In the genomic region with DNA sequence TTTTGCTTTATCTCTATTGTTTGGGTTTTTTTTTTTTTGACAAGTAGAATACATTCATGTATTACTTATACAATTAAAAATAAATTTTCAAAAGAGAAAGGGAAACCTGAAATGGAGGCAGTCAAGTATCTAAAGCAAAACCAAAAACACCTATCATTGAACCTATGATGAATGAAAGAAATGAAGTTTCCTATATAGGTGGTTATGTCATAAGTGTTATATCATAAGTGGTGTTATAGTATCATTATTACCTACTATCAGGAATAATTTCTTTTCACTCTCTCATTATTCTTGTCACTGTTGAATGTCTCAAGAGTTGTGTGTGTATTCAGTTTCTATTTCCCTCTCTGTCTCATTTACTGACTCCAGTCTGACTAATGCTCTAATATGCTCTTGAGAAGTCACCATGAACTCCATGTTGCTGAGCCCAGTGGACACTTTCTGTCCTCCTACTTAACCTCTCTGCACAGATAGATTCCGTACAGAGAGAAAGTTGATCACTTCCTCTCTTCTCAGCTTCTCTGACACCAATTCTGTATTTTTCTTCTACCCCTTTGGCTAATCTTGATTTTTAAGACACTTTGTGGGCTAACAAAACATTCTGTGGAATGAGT, we compare ENCODE assay signal across 13 cellular contexts. TPM values are rescaled to one million over a fixed set of nuclear protein-coding genes. Genes with fewer than 3 reads are reported as not detected.
DNase-seq lines count a peak whose midpoint lies in the region; ATAC-seq, FAIRE-seq and TF ChIP-seq lines count a peak whose summit lies in the region.
"Had no signal": no experiment of that assay in that cellular context is flagged by ENCODE, and none has a peak within 500 bp of the region (broad histone marks: within the 10 kb centered on the region; RNA-seq: fewer than 3 reads in every experiment).

No MANE protein-coding gene starts in this region.

- FAIRE-seq in GM12878 (lab: Jason Lieb, UNC) = no peak

- no peaks in the 10 kb centered on the region for H3K79me2 ChIP-seq in GM12878 (ENCODE audit: control insufficient read depth, insufficient read depth, low read length)
- H3K79me2 ChIP-seq in osteoblast (ENCODE audit: insufficient read depth, low read length) = peaks cover 85% of the 10 kb centered on the region
- H3K79me2 ChIP-seq in PC-9 (ENCODE audit: low read depth) = peaks cover 78% of the 10 kb centered on the region

- TF ChIP-seq EP300 in GM12878 (IDR thresholded peaks at IDR 0.05; ENCODE audit: borderline replicate concordance in 1 of 2, control insufficient read depth in 1 of 2, low read depth in 2 of 2, low read length in 2 of 2) = no peak

- DNase-seq in GM12878 (ENCODE audit: low read depth, low spot score) = no peak
- no peak for DNase-seq in osteoblast (ENCODE audit: insufficient read length, low spot score, missing footprints)
- DNase-seq in globus pallidus (ENCODE audit: low spot score) = no peak
- no peak for DNase-seq in PC-9
- no peak for DNase-seq in activated CD4-positive, CD25-positive, alpha-beta regulatory T cell treated with anti-CD3 and anti-CD28 coated beads, Interleukin-2, amount 50 U/mL, for 72 hours
- DNase-seq in activated CD4-positive, alpha-beta memory T cell treated with anti-CD3 and anti-CD28 coated beads for 36 hours = no peak
- DNase-seq: COR-L47; effector CD4-positive, alpha-beta T cell; hypothalamus; NCI-H1694 treated with DMSO at 0.1 percent for 48 hours; T-helper 9 cell had no signal

- H3K36me3 ChIP-seq in GM12878 (ENCODE audit: control insufficient read depth in 2 of 2, insufficient read depth in 2 of 2, low read length in 1 of 2) (no peaks in the 10 kb centered on the region), osteoblast (ENCODE audit: insufficient read depth, low read length) (no peaks in the 10 kb centered on the region), PC-9 (ENCODE audit: low read depth) (peaks cover 5% of the 10 kb centered on the region)

- SMC1A ChIA-PET in GM12878 (lab: Charles Lee; ENCODE audit: uncharacterized antibody, unreplicated experiment) = interaction anchor here (0.9 to 1.8 kb wide), 2 partner anchors 8 to 12 kb away, joined by 3 to 5 read pairs; no protein-coding TSS in a partner anchor

- no peaks in the 10 kb centered on the region for H3K27me3 Mint-ChIP-seq in activated CD4-positive, alpha-beta memory T cell treated with anti-CD3 and anti-CD28 coated beads for 36 hours

- ATAC-seq in GM21360 (IDR thresholded peaks at IDR 0.05; ENCODE audit: unreplicated experiment) (peak; percentile 49), HG03378 (IDR thresholded peaks at IDR 0.05; ENCODE audit: unreplicated experiment) (peak; percentile 60), GM12878 (peak; percentile 96)

- no peak overlapping the region for H3K27ac Mint-ChIP-seq in activated CD4-positive, alpha-beta memory T cell treated with anti-CD3 and anti-CD28 coated beads for 36 hours

- RAD21 ChIA-PET in GM12878 (lab: Charles Lee; ENCODE audit: unreplicated experiment) = interaction anchor here (0.7 kb wide), 1 partner anchor 21 kb away, joined by 3 read pairs; no protein-coding TSS in a partner anchor

- H3K27me3 ChIP-seq in GM12878 (replicated peaks in 1 of 2; ENCODE audit: control insufficient read depth in 2 of 2, insufficient read depth in 2 of 2, low read length in 1 of 2) (no peaks in the 10 kb centered on the region), osteoblast (ENCODE audit: insufficient read depth, low read length) (no peaks in the 10 kb centered on the region), PC-9 (ENCODE audit: insufficient read depth, low read depth) (no peaks in the 10 kb centered on the region)

- CTCF ChIA-PET in GM12878 (lab: Yijun Ruan, JAX) (interaction anchor here (0.8 kb wide), 1 partner anchor 112 kb away, joined by 3 read pairs; no protein-coding TSS in a partner anchor), PC-9 (lab: Charles Lee) (no interaction called here)
- CTCF ChIA-PET in activated CD4-positive, alpha-beta memory T cell treated with anti-CD3 and anti-CD28 coated beads for 36 hours (lab: Charles Lee) = no interaction called here

- no peak for TF ChIP-seq POLR2A in GM12878 (IDR thresholded peaks at IDR 0.05; ENCODE audit: low read depth, low read length)

- H3K4me1 ChIP-seq in GM12878 (ENCODE audit: control insufficient read depth, insufficient read depth, low read length) (no peaks in the 10 kb centered on the region), osteoblast (ENCODE audit: insufficient read depth, low read length) (peaks cover 33% of the 10 kb centered on the region), PC-9 (replicated peaks; ENCODE audit: insufficient read depth) (no peaks in the 10 kb centered on the region)

- H3K9me3 Mint-ChIP-seq in activated CD4-positive, alpha-beta memory T cell treated with anti-CD3 and anti-CD28 coated beads for 36 hours = no peaks in the 10 kb centered on the region

- H3K4me3 Mint-ChIP-seq in activated CD4-positive, alpha-beta memory T cell treated with anti-CD3 and anti-CD28 coated beads for 36 hours = no peak overlapping the region

- H2AFZ ChIP-seq in GM12878 (ENCODE audit: control insufficient read depth, low read depth, low read length) (no peak overlapping the region), osteoblast (ENCODE audit: low read length) (no peak overlapping the region), PC-9 (no peak overlapping the region)

- TF ChIP-seq CTCF in GM12878 (IDR thresholded peaks at IDR 0.05 in 2 of 3, conservative IDR thresholded peaks at IDR 0.05 in 1 of 3; ENCODE audit: control insufficient read depth in 2 of 3, extremely low read depth in 1 of 3, insufficient read depth in 1 of 3, low read depth in 3 of 3, low read length in 3 of 3) (no peak), osteoblast (IDR thresholded peaks at IDR 0.05; ENCODE audit: extremely low read depth, low read depth, low read length) (no peak), PC-9 (conservative IDR thresholded peaks at IDR 0.05) (no peak)

- H3K9me3 ChIP-seq in GM12878 (replicated peaks; ENCODE audit: control insufficient read depth, insufficient read depth, low read length) (no peaks in the 10 kb centered on the region), osteoblast (ENCODE audit: low read depth, low read length) (no peaks in the 10 kb centered on the region), PC-9 (ENCODE audit: insufficient read depth, low read depth) (no peaks in the 10 kb centered on the region)

- POLR2A ChIA-PET in GM12878 (lab: Charles Lee) (no interaction called here), PC-9 (lab: Charles Lee; ENCODE audit: unreplicated experiment) (no interaction called here)
- POLR2A ChIA-PET in activated CD4-positive, alpha-beta memory T cell treated with anti-CD3 and anti-CD28 coated beads for 36 hours (lab: Charles Lee) = no interaction called here

- no peaks in the 10 kb centered on the region for H4K20me1 ChIP-seq in GM12878 (ENCODE audit: control insufficient read depth, insufficient read depth)
- H4K20me1 ChIP-seq in osteoblast (ENCODE audit: insufficient read depth, low read length) = peaks cover 2% of the 10 kb centered on the region
- H4K20me1 ChIP-seq in PC-9 (ENCODE audit: insufficient read depth) = no peaks in the 10 kb centered on the region

- H3K4me3 ChIP-seq in GM12878 (no peak overlapping the region), osteoblast (ENCODE audit: insufficient read depth, low read length) (no peak overlapping the region), PC-9 (no peak overlapping the region)

- intact Hi-C loops in GM12878 (cut with micrococcal nuclease; ENCODE audit: unreplicated experiment) (no loop called here), PC-9 (cut with micrococcal nuclease; ENCODE audit: unreplicated experiment) (no loop called here)
- intact Hi-C loops in activated CD4-positive, alpha-beta memory T cell treated with anti-CD3 and anti-CD28 coated beads for 36 hours (cut with micrococcal nuclease) = no loop called here

- in situ Hi-C loops in GM12878 (cut with MboI) = no loop called here

- no peaks in the 10 kb centered on the region for H3K36me3 Mint-ChIP-seq in activated CD4-positive, alpha-beta memory T cell treated with anti-CD3 and anti-CD28 coated beads for 36 hours

- H3K27ac ChIP-seq in GM12878 (ENCODE audit: control insufficient read depth, insufficient read depth) (no peak overlapping the region), osteoblast (ENCODE audit: low read depth, low read length) (peak overlapping the region; percentile 66), PC-9 (no peak overlapping the region)

- BruUV-seq in GM12878 (replicated peaks; lab: Mats Ljungman, UMichigan) = no TSS peak
- no TSS peak for BruUV-seq in PC-9 (replicated peaks; lab: Mats Ljungman, UMichigan)

- no peak for TF ChIP-seq RAD21 in GM12878 (IDR thresholded peaks at IDR 0.05; ENCODE audit: insufficient read depth, low read depth, low read length)

- no peaks in the 10 kb centered on the region for H3K9me2 ChIP-seq in PC-9 (ENCODE audit: insufficient read depth)

- no peaks in the 10 kb centered on the region for H3K4me1 Mint-ChIP-seq in activated CD4-positive, alpha-beta memory T cell treated with anti-CD3 and anti-CD28 coated beads for 36 hours (ENCODE audit: low read depth)

- H3F3A ChIP-seq in PC-9 (ENCODE audit: insufficient read depth, low read depth) = no peaks in the 10 kb centered on the region

- no peak overlapping the region for H3K4me2 ChIP-seq in GM12878 (ENCODE audit: control insufficient read depth, insufficient read depth)
- peak overlapping the region; percentile 14 for H3K4me2 ChIP-seq in osteoblast (ENCODE audit: insufficient read depth, low read length)
- H3K4me2 ChIP-seq in PC-9 = no peak overlapping the region

- no peak overlapping the region for H3K9ac ChIP-seq in GM12878 (ENCODE audit: control insufficient read depth, insufficient read depth, low read length)

- WGBS in GM12878 (ENCODE audit: insufficient coverage, insufficient replicate concordance, low lambda C conversion rate, missing lambda C conversion rate) = 7% methylated on average over 1 of the region's 1 CpG

RNA-seq across cellular contexts. Expression of gene RASAL2, which starts 49.9 kb away (rescaled TPM):
- total RNA-seq in GM12878 (2013; cell fraction: nucleolus; rRNA removed) = 34.4 and 37.5 TPM in 2 replicates
- total RNA-seq in GM12878 (2014; rRNA removed) (0.45 and 0.54 TPM in 2 replicates), GM12878 (2014; rRNA removed; fragmentation: Illumina TruSeq; extraction: Trizol) (0.13 and 0.14 TPM in 2 replicates), GM12878 (2021) (0.21 and 0.61 TPM in 2 replicates), osteoblast (59.4 and 61.3 TPM in 2 replicates), PC-9 (2021) (47.8 and 54.1 TPM in 2 replicates)
- polyA plus RNA-seq in GM12878 (2011; ENCODE audit: low read depth) = 0.20 TPM
- polyA plus RNA-seq in GM12878 (2011; rRNA removed) (6.9 and 7.5 TPM in 2 replicates), GM12878 (2014; fragmentation: Illumina TruSeq; extraction: Trizol) (0.16 and 0.21 TPM in 2 replicates), GM12878 (2014; fragmentation: Nextera tagmentation; extraction: Ambion mirVana) (under 1 TPM; 0.02 to 0.05 TPM), GM12878 (2014; rRNA removed) (0.11 and 0.17 TPM in 2 replicates), GM12878 (2016; fragmentation: Nextera tagmentation; extraction: Ambion mirVana) (under 1 TPM in 1 of 2 experiments, not detected in 1; 0.08 TPM)
- polyA plus RNA-seq in GM12878 (2011; cell fraction: cytosol; rRNA removed) = 5.8 and 6.3 TPM in 2 replicates
- 15.5 and 17.4 TPM in 2 replicates for polyA plus RNA-seq in GM12878 (2011; cell fraction: nucleus; rRNA removed)
- 0.04 and 0.06 TPM in 2 replicates for polyA plus RNA-seq in GM12878 (2012)
- polyA minus RNA-seq in GM12878 (2011; rRNA and poly(A)+ RNA removed) = 16.6 and 21.6 TPM in 2 replicates
- 4.5 and 5.4 TPM in 2 replicates for polyA minus RNA-seq in GM12878 (2011; cell fraction: cytosol; rRNA and poly(A)+ RNA removed)
- 13.9 and 28.9 TPM in 2 replicates for polyA minus RNA-seq in GM12878 (2011; cell fraction: nucleus; rRNA and poly(A)+ RNA removed)
- total RNA-seq in activated CD4-positive, alpha-beta memory T cell treated with anti-CD3 and anti-CD28 coated beads for 36 hours = not detected
